In the genomic region with DNA sequence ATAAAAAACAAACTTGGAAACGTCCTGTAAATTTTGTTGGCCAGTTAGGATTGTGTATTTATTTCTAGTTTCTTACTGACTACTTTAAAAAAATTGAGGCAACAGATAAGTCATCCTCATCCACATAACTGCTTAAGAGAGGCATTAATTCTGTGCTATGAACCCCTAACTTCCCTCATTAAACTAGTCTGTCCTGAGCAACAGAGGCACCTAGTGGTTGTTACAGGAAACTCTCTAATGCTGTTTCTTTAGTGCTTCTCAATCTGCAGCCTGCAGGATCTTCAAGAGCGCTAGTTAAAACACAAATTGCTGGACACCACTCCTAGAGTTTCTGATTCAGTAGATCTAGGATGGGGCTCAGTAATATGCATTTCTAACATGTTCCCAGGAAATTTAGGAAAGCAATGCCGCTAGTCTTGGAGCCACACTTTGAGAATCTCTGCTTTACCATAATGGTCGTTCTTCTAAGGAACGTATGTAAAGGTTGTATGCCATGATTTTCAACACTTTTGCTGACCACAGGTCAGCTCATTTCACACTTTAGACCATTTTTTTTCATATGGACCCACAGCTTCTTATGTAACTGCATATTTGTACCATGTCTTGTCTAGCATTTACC, we compare ENCODE assay signal across 9 cellular contexts.
DNase-seq lines count a peak whose midpoint lies in the region; ATAC-seq and TF ChIP-seq lines count a peak whose summit lies in the region.
"Had no signal": no experiment of that assay in that cellular context is flagged by ENCODE, and none has a peak within 500 bp of the region (broad histone marks: within the 10 kb centered on the region; RNA-seq: fewer than 3 reads in every experiment).

No MANE protein-coding gene starts in this region.

- CTCF ChIA-PET in activated CD4-positive, alpha-beta T cell treated with anti-CD3 and anti-CD28 coated beads, Interleukin-2, amount 10 ng/mL, durations not matched to agents 7 days and 5 days (lab: Charles Lee), result no interaction called here

- no peak overlapping the region for H3K4me3 Mint-ChIP-seq in activated CD4-positive, alpha-beta T cell treated with anti-CD3 and anti-CD28 coated beads, Interleukin-2, amount 10 ng/mL, durations not matched to agents 7 days and 5 days
- H3K4me3 Mint-ChIP-seq: activated naive CD8-positive, alpha-beta T cell treated with anti-CD3 and anti-CD28 coated beads, Interleukin-2, amount 10 ng/mL, durations not matched to agents 7 days and 5 days had no signal

- H3K4me3 ChIP-seq in breast epithelium, result no peak overlapping the region

- TF ChIP-seq POLR2A in breast epithelium (IDR thresholded peaks at IDR 0.05), result no peak

- no peaks in the 10 kb centered on the region for H3K9me3 Mint-ChIP-seq in activated CD4-positive, alpha-beta T cell treated with anti-CD3 and anti-CD28 coated beads, Interleukin-2, amount 10 ng/mL, durations not matched to agents 7 days and 5 days
- H3K9me3 Mint-ChIP-seq: activated naive CD8-positive, alpha-beta T cell treated with anti-CD3 and anti-CD28 coated beads, Interleukin-2, amount 10 ng/mL, durations not matched to agents 7 days and 5 days had no signal

- H3K27ac ChIP-seq in breast epithelium, result no peak overlapping the region

- peak in 2 of 3 donors; percentile 10 to 65 for TF ChIP-seq CTCF in breast epithelium (IDR thresholded peaks at IDR 0.05)

- peak; percentile 80 for ATAC-seq in HG02642 (IDR thresholded peaks at IDR 0.05; ENCODE audit: poor library complexity, unreplicated experiment)

- intact Hi-C loops in breast epithelium (cut with DNase I; ENCODE audit: low total_unique reads), result no loop called here

- peak; percentile 15 for DNase-seq in activated CD4-positive, alpha-beta T cell treated with anti-CD3 and anti-CD28 coated beads, Interleukin-2, amount 10 ng/mL, durations not matched to agents 7 days and 5 days
- no peak for DNase-seq in activated CD4-positive, alpha-beta T cell treated with anti-CD3 and anti-CD28 coated beads for 48 hours
- DNase-seq in NCI-H2029 treated with DMSO at 0.1 percent for 48 hours (lab: John Stamatoyannopoulos, UW) (peak; percentile 10), breast epithelium (ENCODE audit: low spot score in 2 of 2) (no peak), retina (peak; percentile 21), NCI-H2227 (lab: John Stamatoyannopoulos, UW; ENCODE audit: unreplicated experiment) (no peak), DMS79 (lab: John Stamatoyannopoulos, UW) (no peak)
- DNase-seq: activated naive CD8-positive, alpha-beta T cell treated with anti-CD3 and anti-CD28 coated beads, Interleukin-2, amount 10 ng/mL, durations not matched to agents 7 days and 5 days had no signal

- no peaks in the 10 kb centered on the region for H3K4me1 Mint-ChIP-seq in activated CD4-positive, alpha-beta T cell treated with anti-CD3 and anti-CD28 coated beads, Interleukin-2, amount 10 ng/mL, durations not matched to agents 7 days and 5 days
- H3K4me1 Mint-ChIP-seq: activated naive CD8-positive, alpha-beta T cell treated with anti-CD3 and anti-CD28 coated beads, Interleukin-2, amount 10 ng/mL, durations not matched to agents 7 days and 5 days had no signal

- peaks cover 4% of the 10 kb centered on the region for H3K27me3 Mint-ChIP-seq in activated CD4-positive, alpha-beta T cell treated with anti-CD3 and anti-CD28 coated beads, Interleukin-2, amount 10 ng/mL, durations not matched to agents 7 days and 5 days
- H3K27me3 Mint-ChIP-seq: activated naive CD8-positive, alpha-beta T cell treated with anti-CD3 and anti-CD28 coated beads, Interleukin-2, amount 10 ng/mL, durations not matched to agents 7 days and 5 days had no signal

- POLR2A ChIA-PET in activated CD4-positive, alpha-beta T cell treated with anti-CD3 and anti-CD28 coated beads, Interleukin-2, amount 10 ng/mL, durations not matched to agents 7 days and 5 days (lab: Charles Lee), result no interaction called here

- H3K36me3 Mint-ChIP-seq in activated CD4-positive, alpha-beta T cell treated with anti-CD3 and anti-CD28 coated beads, Interleukin-2, amount 10 ng/mL, durations not matched to agents 7 days and 5 days (ENCODE audit: low read depth), result no peaks in the 10 kb centered on the region
- H3K36me3 Mint-ChIP-seq: activated naive CD8-positive, alpha-beta T cell treated with anti-CD3 and anti-CD28 coated beads, Interleukin-2, amount 10 ng/mL, durations not matched to agents 7 days and 5 days had no signal

- no peaks in the 10 kb centered on the region for H3K4me1 ChIP-seq in breast epithelium

- no peak overlapping the region for H3K27ac Mint-ChIP-seq in activated CD4-positive, alpha-beta T cell treated with anti-CD3 and anti-CD28 coated beads, Interleukin-2, amount 10 ng/mL, durations not matched to agents 7 days and 5 days
- H3K27ac Mint-ChIP-seq: activated naive CD8-positive, alpha-beta T cell treated with anti-CD3 and anti-CD28 coated beads, Interleukin-2, amount 10 ng/mL, durations not matched to agents 7 days and 5 days had no signal

- no peaks in the 10 kb centered on the region for H3K36me3 ChIP-seq in breast epithelium

- peaks cover 0 to 3% of the 10 kb centered on the region in 2 donors for H3K27me3 ChIP-seq in breast epithelium

- no peaks in the 10 kb centered on the region for H3K9me3 ChIP-seq in breast epithelium

Comparison
In these comparisons a context has a peak if more than half of its experiments do, and no peak if none do; other contexts are left out.
1. DNase-seq: peak in activated CD4-positive, alpha-beta T cell treated with anti-CD3 and anti-CD28 coated beads, Interleukin-2, amount 10 ng/mL, durations not matched to agents 7 days and 5 days (single experiment), NCI-H2029 treated with DMSO at 0.1 percent for 48 hours (single experiment) and retina (single experiment); none in activated CD4-positive, alpha-beta T cell treated with anti-CD3 and anti-CD28 coated beads for 48 hours (single experiment), breast epithelium (0 of 2), NCI-H2227 (single experiment) and DMS79 (single experiment).